In the genomic region with DNA sequence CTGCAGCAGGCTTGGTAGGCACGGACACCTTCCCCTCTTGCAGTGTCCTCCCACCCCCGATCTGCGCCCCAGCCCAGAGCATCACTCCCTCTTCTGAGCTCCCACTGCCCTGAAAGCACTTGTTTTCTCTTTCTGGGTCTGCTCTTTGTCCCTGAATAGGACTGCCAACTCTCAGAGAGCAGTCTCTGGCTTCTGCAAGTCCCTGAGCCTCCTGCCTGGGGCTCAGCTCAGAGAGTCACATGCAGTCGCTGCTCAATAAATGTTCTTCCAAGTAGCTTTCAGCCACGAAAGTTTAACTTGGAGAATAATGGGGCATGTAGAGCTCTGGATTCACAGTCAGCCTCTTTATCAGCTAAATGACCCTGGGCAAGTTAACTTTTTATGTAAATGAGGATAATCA, we compare ENCODE assay signal across 17 cellular contexts.
DNase-seq lines count a peak whose midpoint lies in the region; FAIRE-seq and TF ChIP-seq lines count a peak whose summit lies in the region.
"Had no signal": no experiment of that assay in that cellular context is flagged by ENCODE, and none has a peak within 500 bp of the region (broad histone marks: within the 10 kb centered on the region; RNA-seq: fewer than 3 reads in every experiment).

No MANE protein-coding gene starts in this region.

- H3K27me3 ChIP-seq in left ventricle myocardium inferior (ENCODE audit: low read depth): no peaks in the 10 kb centered on the region
- H3K27me3 ChIP-seq in mesendoderm (ENCODE audit: insufficient read depth, low read length, poor library complexity): no peaks in the 10 kb centered on the region
- H3K27me3 ChIP-seq in small intestine (ENCODE audit: control insufficient read depth in 2 of 2, insufficient read depth in 2 of 2, low read length in 2 of 2): no peaks in the 10 kb centered on the region
- H3K27me3 ChIP-seq: cardiac muscle cell, left lung, pancreas had no signal

- no peaks in the 10 kb centered on the region for H3K79me1 ChIP-seq in mesendoderm (ENCODE audit: low read length)

- no peak overlapping the region for H3K18ac ChIP-seq in mesendoderm (ENCODE audit: low read length)

- no peak overlapping the region for H3K56ac ChIP-seq in mesendoderm (ENCODE audit: low read length)

- no peaks in the 10 kb centered on the region for H3K79me2 ChIP-seq in mesendoderm (ENCODE audit: control insufficient read depth, insufficient read depth, low read length)

- no peak for DNase-seq in left ventricle myocardium inferior
- no peak for DNase-seq in cardiac septum (ENCODE audit: low spot score)
- peak; percentile 45 for DNase-seq in cerebellar cortex (ENCODE audit: low spot score)
- peak; percentile 14 for DNase-seq in mesendoderm
- DNase-seq in small intestine: no peak
- no peak for DNase-seq in activated CD4-positive, alpha-beta T cell treated with anti-CD3 and anti-CD28 coated beads, Interleukin-2, amount 50 U/mL, for 4 hours
- DNase-seq in NCI-H524 (lab: John Stamatoyannopoulos, UW): no peak
- DNase-seq: effector CD4-positive, alpha-beta T cell; GF-D8; H7; left lung; MM.1S; stimulated activated CD4-positive, alpha-beta T cell treated with anti-CD3 and anti-CD28 coated beads, Interleukin-2, amount 100 ng/mL, for 48 hours had no signal

- H3K4me3 ChIP-seq in left ventricle myocardium inferior (no peak overlapping the region), mesendoderm (ENCODE audit: low read length) (no peak overlapping the region), small intestine (ENCODE audit: low read depth in 1 of 2, low read length in 2 of 2) (no peak overlapping the region)
- H3K4me3 ChIP-seq: cardiac muscle cell, left lung, pancreas had no signal

- no peak overlapping the region for H3K9ac ChIP-seq in mesendoderm (ENCODE audit: low read length)

- H3K27ac ChIP-seq in left ventricle myocardium inferior (replicated peaks): peak overlapping the region; percentile 16
- H3K27ac ChIP-seq in mesendoderm (ENCODE audit: low read depth, low read length): no peak overlapping the region
- H3K27ac ChIP-seq in temporal lobe (ENCODE audit: low read depth, low read length): peak overlapping the region; percentile 40
- no peak overlapping the region for H3K27ac ChIP-seq in small intestine (ENCODE audit: low read depth in 1 of 2, low read length in 1 of 2)
- H3K27ac ChIP-seq: cardiac muscle cell, left lung, pancreas had no signal

- H2BK120ac ChIP-seq in mesendoderm (ENCODE audit: low read depth, low read length): no peak overlapping the region

- FAIRE-seq in small intestine (lab: Jason Lieb, UNC): no peak
- FAIRE-seq: A204.1, pancreas had no signal

- H2BK5ac ChIP-seq in mesendoderm (ENCODE audit: low read length): no peak overlapping the region

- no peaks in the 10 kb centered on the region for H3K36me3 ChIP-seq in left ventricle myocardium inferior
- no peaks in the 10 kb centered on the region for H3K36me3 ChIP-seq in mesendoderm (ENCODE audit: control insufficient read depth, insufficient read depth, low read length)
- no peaks in the 10 kb centered on the region for H3K36me3 ChIP-seq in small intestine (ENCODE audit: control insufficient read depth in 2 of 2, insufficient read depth in 2 of 2, low read length in 2 of 2)
- H3K36me3 ChIP-seq: cardiac muscle cell, left lung, pancreas had no signal

- H3K4me2 ChIP-seq in mesendoderm (ENCODE audit: low read length): no peak overlapping the region

- TF ChIP-seq CTCF in left ventricle myocardium inferior (IDR thresholded peaks at IDR 0.05; ENCODE audit: borderline replicate concordance): no peak

- intact Hi-C loops in left ventricle myocardium inferior (cut with micrococcal nuclease): no loop called here
- intact Hi-C loops in cardiac septum (cut with DNase I): no loop called here

- H3K4me1 ChIP-seq in left ventricle myocardium inferior (peaks cover 34% of the 10 kb centered on the region), mesendoderm (ENCODE audit: control insufficient read depth, low read depth, low read length) (peaks cover 2% of the 10 kb centered on the region), small intestine (ENCODE audit: control insufficient read depth in 2 of 2, insufficient read depth in 1 of 2, low read depth in 1 of 2, low read length in 1 of 2) (no peaks in the 10 kb centered on the region)
- H3K4me1 ChIP-seq: pancreas had no signal

- no peak overlapping the region for H3K23ac ChIP-seq in mesendoderm (ENCODE audit: low read length)

- H3K9me3 ChIP-seq in left ventricle myocardium inferior (replicated peaks) (no peaks in the 10 kb centered on the region), small intestine (ENCODE audit: control insufficient read depth, low read depth) (no peaks in the 10 kb centered on the region)
- H3K9me3 ChIP-seq: left lung, pancreas had no signal

- H2BK15ac ChIP-seq in mesendoderm (replicated peaks; ENCODE audit: low read depth): no peak overlapping the region

- WGBS in mesendoderm (ENCODE audit: extremely low coverage, insufficient coverage, low lambda C conversion rate): no CpG with 5 or more reads among the region's 5 CpGs
- WGBS in small intestine, 3 donors: 80 to 87% (median 81%) methylated on average over 5 of the region's 5 CpGs

- no peak overlapping the region for H4K5ac ChIP-seq in mesendoderm (ENCODE audit: low read length)

- no peak overlapping the region for H2AK5ac ChIP-seq in mesendoderm (ENCODE audit: low read length)

- H3K4ac ChIP-seq in mesendoderm (ENCODE audit: low read depth, low read length): no peak overlapping the region

- H4K8ac ChIP-seq in mesendoderm (ENCODE audit: low read depth, low read length): no peak overlapping the region

Comparison
In these comparisons a context has a peak if more than half of its experiments do, and no peak if none do; other contexts are left out.
1. DNase-seq: peak in cerebellar cortex (single experiment) and mesendoderm (single experiment); none in left ventricle myocardium inferior (single experiment), cardiac septum (single experiment), small intestine (single experiment), activated CD4-positive, alpha-beta T cell treated with anti-CD3 and anti-CD28 coated beads, Interleukin-2, amount 50 U/mL, for 4 hours (0 of 2) and NCI-H524 (0 of 2).
2. H3K27ac ChIP-seq: peak in left ventricle myocardium inferior (single experiment) and temporal lobe (single experiment); none in mesendoderm (single experiment) and small intestine (0 of 2).